In genomic region chr1:110829955-110830553, GRCh38 we compare ENCODE assay signal across 9 cellular contexts. TPM values are rescaled to one million over a fixed set of nuclear protein-coding genes. Genes with fewer than 3 reads are reported as not detected.
DNase-seq lines count a peak whose midpoint lies in the region; FAIRE-seq and TF ChIP-seq lines count a peak whose summit lies in the region.
"Had no signal": no experiment of that assay in that cellular context is flagged by ENCODE, and none has a peak within 500 bp of the region (broad histone marks: within the 10 kb centered on the region; RNA-seq: fewer than 3 reads in every experiment).

No MANE protein-coding gene starts in this region.

- intact Hi-C loops in CD14-positive monocyte (cut with micrococcal nuclease), result no loop called here
- intact Hi-C loops in prostate gland (cut with DNase I), result no loop called here

- H2AFZ ChIP-seq in MM.1S (ENCODE audit: low read length), result 0 out of 2 replicates have a peak overlapping the region, but pooled peaks have one; percentile 30
- H2AFZ ChIP-seq in smooth muscle cell (ENCODE audit: low read depth), result no peak overlapping the region

- H3K9me3 ChIP-seq in MM.1S (replicated peaks; ENCODE audit: insufficient read depth, low read length) (no peaks in the 10 kb centered on the region), smooth muscle cell (replicated peaks; ENCODE audit: low read depth) (no peaks in the 10 kb centered on the region), prostate gland (no peaks in the 10 kb centered on the region)

- H3K4me3 ChIP-seq in MM.1S (ENCODE audit: low read length) (no peak overlapping the region), epithelial cell of proximal tubule (ENCODE audit: low read depth, low read length) (no peak overlapping the region), smooth muscle cell (no peak overlapping the region), prostate gland (no peak overlapping the region)
- H3K4me3 ChIP-seq: SK-N-MC had no signal

- no peaks in the 10 kb centered on the region for H3K27me3 ChIP-seq in MM.1S (replicated peaks; ENCODE audit: insufficient read depth, low read length)
- no peaks in the 10 kb centered on the region for H3K27me3 ChIP-seq in smooth muscle cell (ENCODE audit: low read depth)
- no peaks in the 10 kb centered on the region for H3K27me3 ChIP-seq in prostate gland (replicated peaks; ENCODE audit: insufficient read depth)

- H3K36me3 Mint-ChIP-seq in CD14-positive monocyte, result no peaks in the 10 kb centered on the region

- H3K9me2 ChIP-seq in MM.1S (replicated peaks; ENCODE audit: insufficient read depth, low read length), result no peaks in the 10 kb centered on the region

- 47% methylated on average over 5 of the region's 5 CpGs for WGBS in smooth muscle cell (ENCODE audit: low lambda C conversion rate)
- 52% methylated on average over 5 of the region's 5 CpGs for WGBS in prostate gland

- no peak overlapping the region for H3K4me2 ChIP-seq in MM.1S (ENCODE audit: low read depth, low read length)
- no peak overlapping the region for H3K4me2 ChIP-seq in smooth muscle cell

- H3K9ac ChIP-seq in MM.1S (ENCODE audit: low read length) (no peak overlapping the region), smooth muscle cell (ENCODE audit: low read depth) (no peak overlapping the region)

- H3K27ac ChIP-seq in MM.1S (ENCODE audit: low read length), result no peak overlapping the region
- H3K27ac ChIP-seq in smooth muscle cell (ENCODE audit: low read depth), result no peak overlapping the region
- H3K27ac ChIP-seq in prostate gland, result no peak overlapping the region
- H3K27ac ChIP-seq: SK-N-MC had no signal

- H3K79me2 ChIP-seq in MM.1S (ENCODE audit: low read length) (no peaks in the 10 kb centered on the region), smooth muscle cell (ENCODE audit: low read depth) (no peaks in the 10 kb centered on the region)

- H3K4me1 ChIP-seq in MM.1S (ENCODE audit: low read length) (peaks cover 4% of the 10 kb centered on the region; the same call in 1 of the 2 replicates), smooth muscle cell (ENCODE audit: low read depth) (no peaks in the 10 kb centered on the region), prostate gland (replicated peaks) (no peaks in the 10 kb centered on the region)

- no peaks in the 10 kb centered on the region for H3K4me1 Mint-ChIP-seq in CD14-positive monocyte

- H3K4me3 Mint-ChIP-seq in CD14-positive monocyte, result no peak overlapping the region

- DNase-seq in CD14-positive monocyte (ENCODE audit: low spot score), result no peak
- no peak for DNase-seq in GM12892 (ENCODE audit: insufficient read length)
- peak; percentile 79 for DNase-seq in MM.1S
- peak; percentile 50 for DNase-seq in SW480 (ENCODE audit: low spot score)
- peak; percentile 1 for DNase-seq in epithelial cell of proximal tubule (ENCODE audit: low read depth)
- DNase-seq in smooth muscle cell (lab: John Stamatoyannopoulos, UW; ENCODE audit: unreplicated experiment), result no peak
- no peak for DNase-seq in cortex of kidney (lab: John Stamatoyannopoulos, UW)
- DNase-seq in prostate gland (ENCODE audit: low spot score), result no peak

- H3K27ac Mint-ChIP-seq in CD14-positive monocyte, result no peak overlapping the region

- FAIRE-seq in GM12892 (lab: Jason Lieb, UNC), result peak; percentile 93

- H3F3A ChIP-seq in MM.1S (ENCODE audit: insufficient read depth, low read length), result no peaks in the 10 kb centered on the region
- H3F3A ChIP-seq in smooth muscle cell (ENCODE audit: low read depth), result no peaks in the 10 kb centered on the region

- no peaks in the 10 kb centered on the region for H4K20me1 ChIP-seq in MM.1S (ENCODE audit: insufficient read depth, low read length)
- no peaks in the 10 kb centered on the region for H4K20me1 ChIP-seq in smooth muscle cell (ENCODE audit: low read depth)

- H3K36me3 ChIP-seq in MM.1S (replicated peaks; ENCODE audit: insufficient read depth, low read length), result no peaks in the 10 kb centered on the region
- H3K36me3 ChIP-seq in smooth muscle cell (ENCODE audit: low read depth), result no peaks in the 10 kb centered on the region
- no peaks in the 10 kb centered on the region for H3K36me3 ChIP-seq in prostate gland

- peaks cover 0 to 3% (median 2%) of the 10 kb centered on the region in 3 donors for H3K27me3 Mint-ChIP-seq in CD14-positive monocyte (ENCODE audit: low read depth in 3 of 3)

- TF ChIP-seq POLR2A in GM12892 (IDR thresholded peaks at IDR 0.05; ENCODE audit: low read depth, low read length) (no peak), prostate gland (IDR thresholded peaks at IDR 0.05) (no peak)

- H3K9me3 Mint-ChIP-seq in CD14-positive monocyte, result peaks cover 0 to 5% (median 2%) of the 10 kb centered on the region in 7 donors

- TF ChIP-seq CTCF in CD14-positive monocyte (IDR thresholded peaks at IDR 0.05) (peak; percentile 93), MM.1S (IDR thresholded peaks at IDR 0.05; ENCODE audit: low read length) (peak; percentile 71), epithelial cell of proximal tubule (conservative IDR thresholded peaks at IDR 0.05; ENCODE audit: low read depth, low read length) (peak; percentile 84), smooth muscle cell (IDR thresholded peaks at IDR 0.05; ENCODE audit: borderline replicate concordance, insufficient read depth, poor library complexity, severe bottlenecking) (peak; percentile 76), prostate gland (IDR thresholded peaks at IDR 0.05) (peak in 2 of 4 experiments; percentile 9 to 32)

RNA-seq across cellular contexts. Expression of gene CD53, which starts 42.9 kb away (rescaled TPM):
- polyA plus RNA-seq in CD14-positive monocyte, result 1,000 to 10,000 TPM; 1,107 to 1,222 TPM
- polyA plus RNA-seq in GM12892 (2012; ENCODE audit: missing spikeins), result 441 TPM
- total RNA-seq in epithelial cell of proximal tubule, result not detected in 2 replicates
- total RNA-seq in smooth muscle cell, result not detected in 2 replicates
- not detected in 2 replicates for polyA plus RNA-seq in smooth muscle cell
- total RNA-seq in prostate gland, result 10 to 100 TPM in 1 of 2 donors, 1 to 10 TPM in 1; 5.7 to 12.2 TPM

Comparison
In these comparisons a context has a peak if more than half of its experiments do, and no peak if none do; other contexts are left out.
1. DNase-seq: peak in MM.1S (single experiment), SW480 (single experiment) and epithelial cell of proximal tubule (single experiment); none in CD14-positive monocyte (single experiment), GM12892 (single experiment), smooth muscle cell (single experiment), cortex of kidney (single experiment) and prostate gland (single experiment).